11 cellular contexts compared by ENCODE assay signal in genomic region chr13:41547253-41548000, GRCh38.
DNase-seq lines count a peak whose midpoint lies in the region; ATAC-seq and TF ChIP-seq lines count a peak whose summit lies in the region.
"Had no signal": no experiment of that assay in that cellular context is flagged by ENCODE, and none has a peak within 500 bp of the region (broad histone marks: within the 10 kb centered on the region; RNA-seq: fewer than 3 reads in every experiment).

No MANE protein-coding gene starts in this region.

- H3K4me2 ChIP-seq in IMR-90 (ENCODE audit: low read depth, low read length) = no peak overlapping the region
- peak overlapping the region; percentile 42 for H3K4me2 ChIP-seq in smooth muscle cell

- TF ChIP-seq RAD21 in IMR-90 (IDR thresholded peaks at IDR 0.05; ENCODE audit: low read length) = no peak

- peak overlapping the region; percentile 47 for H2AK5ac ChIP-seq in IMR-90 (ENCODE audit: low read depth, low read length)

- no peaks in the 10 kb centered on the region for H3K79me2 ChIP-seq in smooth muscle cell (ENCODE audit: low read depth)

- intact Hi-C loops in IMR-90 (cut with micrococcal nuclease) (no loop called here), lower leg skin (cut with DNase I; ENCODE audit: low total_unique reads) (no loop called here)

- POLR2A ChIA-PET in IMR-90 (lab: Charles Lee; ENCODE audit: unreplicated experiment) = no interaction called here
- POLR2A ChIA-PET in activated CD4-positive, alpha-beta memory T cell treated with anti-CD3 and anti-CD28 coated beads, Interleukin-2, amount 10 ng/mL, durations not matched to agents 7 days and 5 days (lab: Charles Lee) = no interaction called here

- H3K4me3 Mint-ChIP-seq in activated CD4-positive, alpha-beta memory T cell treated with anti-CD3 and anti-CD28 coated beads, Interleukin-2, amount 10 ng/mL, durations not matched to agents 7 days and 5 days = no peak overlapping the region
- H3K4me3 Mint-ChIP-seq: activated CD4-positive, alpha-beta T cell treated with anti-CD3 and anti-CD28 coated beads, Interleukin-2, amount 10 ng/mL, durations not matched to agents 7 days and 5 days; stimulated activated naive CD8-positive, alpha-beta T cell treated with anti-CD3 and anti-CD28 coated beads, Interleukin-15, Interleukin-2, amounts not matched to agents 100 ng/mL and 50 ng/mL, for 24 hours had no signal

- 40% methylated on average over 3 of the region's 16 CpGs; no CpG with 5 or more reads in 1 of the 2 experiments for WGBS in IMR-90 (ENCODE audit: extremely low coverage in 2 of 2, insufficient read length in 1 of 2), 2 experiments
- 30 to 35% methylated on average over 8 to 16 of the region's 16 CpGs for WGBS in lower leg skin, 2 donors
- WGBS in smooth muscle cell (ENCODE audit: low lambda C conversion rate) = 37% methylated on average over 16 of the region's 16 CpGs

- H2BK120ac ChIP-seq in IMR-90 (ENCODE audit: low read depth, low read length) = peak overlapping the region; percentile 2; the same call in 1 of the 2 replicates

- CTCF ChIA-PET in IMR-90 (lab: Yijun Ruan, JAX) = no interaction called here
- CTCF ChIA-PET in activated CD4-positive, alpha-beta memory T cell treated with anti-CD3 and anti-CD28 coated beads, Interleukin-2, amount 10 ng/mL, durations not matched to agents 7 days and 5 days (lab: Charles Lee) = interaction anchor here (1.0 kb wide), 1 partner anchor 89 kb away, joined by 3 read pairs; no protein-coding TSS in a partner anchor

- H4K20me1 ChIP-seq in IMR-90 (ENCODE audit: insufficient read depth, low read length) = no peaks in the 10 kb centered on the region; the same call in 1 of the 2 replicates
- H4K20me1 ChIP-seq in smooth muscle cell (ENCODE audit: low read depth) = no peaks in the 10 kb centered on the region

- H3K27me3 Mint-ChIP-seq in activated CD4-positive, alpha-beta memory T cell treated with anti-CD3 and anti-CD28 coated beads, Interleukin-2, amount 10 ng/mL, durations not matched to agents 7 days and 5 days = no peaks in the 10 kb centered on the region
- H3K27me3 Mint-ChIP-seq: activated CD4-positive, alpha-beta T cell treated with anti-CD3 and anti-CD28 coated beads, Interleukin-2, amount 10 ng/mL, durations not matched to agents 7 days and 5 days; stimulated activated naive CD8-positive, alpha-beta T cell treated with anti-CD3 and anti-CD28 coated beads, Interleukin-15, Interleukin-2, amounts not matched to agents 100 ng/mL and 50 ng/mL, for 24 hours had no signal

- peak overlapping the region; percentile 62; the same call in 1 of the 2 replicates for H3K14ac ChIP-seq in IMR-90 (replicated peaks; ENCODE audit: low read depth, low read length)

- no peak overlapping the region for H3K4me3 ChIP-seq in IMR-90 (ENCODE audit: insufficient read depth, low read depth, low read length)
- H3K4me3 ChIP-seq in coronary artery = peak overlapping the region; percentile 11
- no peak overlapping the region for H3K4me3 ChIP-seq in lower leg skin (ENCODE audit: low read depth, poor library complexity, severe bottlenecking)
- H3K4me3 ChIP-seq in smooth muscle cell = no peak overlapping the region

- H3K9me3 ChIP-seq in IMR-90 (ENCODE audit: control insufficient read depth, insufficient read depth, low read length) = peaks cover 2% of the 10 kb centered on the region; the same call in 1 of the 2 replicates
- no peaks in the 10 kb centered on the region for H3K9me3 ChIP-seq in smooth muscle cell (replicated peaks; ENCODE audit: low read depth)

- no peaks in the 10 kb centered on the region for H3K79me1 ChIP-seq in IMR-90 (ENCODE audit: low read depth in 1 of 2, low read length in 2 of 2)

- H3K27ac ChIP-seq in IMR-90 (ENCODE audit: insufficient read depth, low read length) (no peak overlapping the region), coronary artery (peak overlapping the region in 1 of 2 donors; percentile 76), smooth muscle cell (ENCODE audit: low read depth) (peak overlapping the region; percentile 72)

- peaks cover 9% of the 10 kb centered on the region for H3K9me1 ChIP-seq in IMR-90 (ENCODE audit: insufficient read depth, low read length)

- H3K36me3 ChIP-seq in IMR-90 (ENCODE audit: control insufficient read depth, insufficient read depth, low read length) (no peaks in the 10 kb centered on the region), smooth muscle cell (ENCODE audit: low read depth) (no peaks in the 10 kb centered on the region)

- H3K9ac ChIP-seq in IMR-90 (ENCODE audit: low read depth, low read length) = no peak overlapping the region
- H3K9ac ChIP-seq in smooth muscle cell (ENCODE audit: low read depth) = peak overlapping the region; percentile 19

- H3K4me1 ChIP-seq in IMR-90 (ENCODE audit: control insufficient read depth, insufficient read depth, low read length) = peaks cover 12% of the 10 kb centered on the region
- no peaks in the 10 kb centered on the region for H3K4me1 ChIP-seq in smooth muscle cell (ENCODE audit: low read depth)

- no peak overlapping the region for H3K27ac Mint-ChIP-seq in activated CD4-positive, alpha-beta memory T cell treated with anti-CD3 and anti-CD28 coated beads, Interleukin-2, amount 10 ng/mL, durations not matched to agents 7 days and 5 days
- H3K27ac Mint-ChIP-seq: activated CD4-positive, alpha-beta T cell treated with anti-CD3 and anti-CD28 coated beads, Interleukin-2, amount 10 ng/mL, durations not matched to agents 7 days and 5 days; stimulated activated naive CD8-positive, alpha-beta T cell treated with anti-CD3 and anti-CD28 coated beads, Interleukin-15, Interleukin-2, amounts not matched to agents 100 ng/mL and 50 ng/mL, for 24 hours had no signal

- H3K36me3 Mint-ChIP-seq in activated CD4-positive, alpha-beta memory T cell treated with anti-CD3 and anti-CD28 coated beads, Interleukin-2, amount 10 ng/mL, durations not matched to agents 7 days and 5 days (ENCODE audit: low read depth) = no peaks in the 10 kb centered on the region

- H3K18ac ChIP-seq in IMR-90 (ENCODE audit: low read depth, low read length) = no peak overlapping the region

- no peak overlapping the region for H3K56ac ChIP-seq in IMR-90 (ENCODE audit: extremely low read depth, insufficient read depth, low read length)

- BruUV-seq in IMR-90 (replicated peaks; lab: Mats Ljungman, UMichigan) = no TSS peak

- no peak for DNase-seq in IMR-90
- DNase-seq in coronary artery (ENCODE audit: low spot score) = peak; percentile 78
- peak; percentile 68 to 89 for DNase-seq in lower leg skin (ENCODE audit: low spot score in 2 of 2)
- DNase-seq in smooth muscle cell (lab: John Stamatoyannopoulos, UW; ENCODE audit: unreplicated experiment) = no peak
- no peak for DNase-seq in activated CD4-positive, alpha-beta memory T cell treated with anti-CD3 and anti-CD28 coated beads, Interleukin-2, amount 10 ng/mL, durations not matched to agents 7 days and 5 days
- no peak for DNase-seq in GM10266 (ENCODE audit: extremely low spot score)
- DNase-seq in EL = no peak
- DNase-seq: activated CD4-positive, alpha-beta T cell treated with anti-CD3 and anti-CD28 coated beads, Interleukin-2, amount 10 ng/mL, durations not matched to agents 7 days and 5 days had no signal

- H3K9me3 Mint-ChIP-seq in activated CD4-positive, alpha-beta memory T cell treated with anti-CD3 and anti-CD28 coated beads, Interleukin-2, amount 10 ng/mL, durations not matched to agents 7 days and 5 days = peaks cover 10% of the 10 kb centered on the region

- H2BK5ac ChIP-seq in IMR-90 (ENCODE audit: low read depth, low read length, poor library complexity, severe bottlenecking) = no peak overlapping the region

- TF ChIP-seq POLR2A in IMR-90 (IDR thresholded peaks at IDR 0.05; ENCODE audit: low read depth, low read length) = no peak
- TF ChIP-seq POLR2A in lower leg skin (IDR thresholded peaks at IDR 0.05) = no peak

- no peak overlapping the region for H2AK9ac ChIP-seq in IMR-90 (replicated peaks; ENCODE audit: low read depth, low read length, poor library complexity)

- H2AFZ ChIP-seq in IMR-90 (replicated peaks; ENCODE audit: low read length, poor library complexity) (peak overlapping the region; percentile 26), smooth muscle cell (ENCODE audit: low read depth) (peak overlapping the region; percentile 14)

- no peak overlapping the region for H4K5ac ChIP-seq in IMR-90 (ENCODE audit: low read depth, low read length)

- H3F3A ChIP-seq in smooth muscle cell (ENCODE audit: low read depth) = peaks cover 5% of the 10 kb centered on the region

- in situ Hi-C loops in IMR-90 (cut with MboI; ENCODE audit: low sequenced_read_pairs) = no loop called here

- H3K27me3 ChIP-seq in IMR-90 (ENCODE audit: control insufficient read depth, insufficient read depth, low read length) (no peaks in the 10 kb centered on the region; the same call in 1 of the 2 replicates), smooth muscle cell (ENCODE audit: low read depth) (no peaks in the 10 kb centered on the region)

- dilution Hi-C loops in IMR-90 (cut with HindIII; ENCODE audit: low sequenced_read_pairs, unreplicated experiment) = no loop called here

- H3K23ac ChIP-seq in IMR-90 (ENCODE audit: low read depth, low read length) = peak overlapping the region; percentile 31; the same call in 1 of the 2 replicates

- peaks cover 7% of the 10 kb centered on the region for H3K4me1 Mint-ChIP-seq in activated CD4-positive, alpha-beta memory T cell treated with anti-CD3 and anti-CD28 coated beads, Interleukin-2, amount 10 ng/mL, durations not matched to agents 7 days and 5 days

- no peak overlapping the region; the same call in 2 of the 3 replicates for H2BK15ac ChIP-seq in IMR-90 (ENCODE audit: low read depth, low read length)

- H4K91ac ChIP-seq in IMR-90 (ENCODE audit: insufficient read depth, low read depth, low read length) = no peak overlapping the region; the same call in 1 of the 2 replicates

- peak overlapping the region; percentile 19; the same call in 1 of the 2 replicates for H3K4ac ChIP-seq in IMR-90 (ENCODE audit: low read depth, low read length)

- peak overlapping the region in 1 of 2 experiments; percentile 8; a peak in 1 of 4 replicates for H4K8ac ChIP-seq in IMR-90 (ENCODE audit: low read depth in 2 of 2, low read length in 2 of 2)

- ATAC-seq in IMR-90 (ENCODE audit: low read depth) (no peak), HG02759 (IDR thresholded peaks at IDR 0.05; ENCODE audit: unreplicated experiment) (no peak)
- ATAC-seq: Panc1 had no signal

- H2BK20ac ChIP-seq in IMR-90 (ENCODE audit: low read depth, low read length) = peak overlapping the region; percentile 23; the same call in 1 of the 2 replicates

- no peak for TF ChIP-seq CTCF in IMR-90 (conservative IDR thresholded peaks at IDR 0.05; ENCODE audit: low read depth, low read length)
- no peak for TF ChIP-seq CTCF in coronary artery (IDR thresholded peaks at IDR 0.05)
- no peak for TF ChIP-seq CTCF in lower leg skin (IDR thresholded peaks at IDR 0.05)
- no peak for TF ChIP-seq CTCF in smooth muscle cell (IDR thresholded peaks at IDR 0.05; ENCODE audit: borderline replicate concordance, insufficient read depth, poor library complexity, severe bottlenecking)
- no peak for TF ChIP-seq CTCF in GM10266 (IDR thresholded peaks at IDR 0.05; ENCODE audit: control insufficient read depth, insufficient read depth, low read depth, missing control alignments)

TF ChIP-seq in IMR-90, 13 proteins besides CTCF, POLR2A, EP300 and RAD21 (continues in another document):
- TF ChIP-seq CEBPB (IDR thresholded peaks at IDR 0.05; ENCODE audit: low read depth, low read length) = no peak
- TF ChIP-seq MAFK (IDR thresholded peaks at IDR 0.05; ENCODE audit: low read depth, low read length) = no peak
- no peak for TF ChIP-seq MAZ (IDR thresholded peaks at IDR 0.05; ENCODE audit: borderline replicate concordance, low read depth, low read length)

Comparison
In these comparisons a context has a peak if more than half of its experiments do, and no peak if none do; other contexts are left out.
1. DNase-seq: peak in coronary artery (single experiment) and lower leg skin (2 of 2); none in IMR-90 (single experiment), smooth muscle cell (single experiment), activated CD4-positive, alpha-beta memory T cell treated with anti-CD3 and anti-CD28 coated beads, Interleukin-2, amount 10 ng/mL, durations not matched to agents 7 days and 5 days (single experiment), GM10266 (single experiment) and EL (single experiment).